ENCODE assay signal across 1 cellular context in the genomic region with DNA sequence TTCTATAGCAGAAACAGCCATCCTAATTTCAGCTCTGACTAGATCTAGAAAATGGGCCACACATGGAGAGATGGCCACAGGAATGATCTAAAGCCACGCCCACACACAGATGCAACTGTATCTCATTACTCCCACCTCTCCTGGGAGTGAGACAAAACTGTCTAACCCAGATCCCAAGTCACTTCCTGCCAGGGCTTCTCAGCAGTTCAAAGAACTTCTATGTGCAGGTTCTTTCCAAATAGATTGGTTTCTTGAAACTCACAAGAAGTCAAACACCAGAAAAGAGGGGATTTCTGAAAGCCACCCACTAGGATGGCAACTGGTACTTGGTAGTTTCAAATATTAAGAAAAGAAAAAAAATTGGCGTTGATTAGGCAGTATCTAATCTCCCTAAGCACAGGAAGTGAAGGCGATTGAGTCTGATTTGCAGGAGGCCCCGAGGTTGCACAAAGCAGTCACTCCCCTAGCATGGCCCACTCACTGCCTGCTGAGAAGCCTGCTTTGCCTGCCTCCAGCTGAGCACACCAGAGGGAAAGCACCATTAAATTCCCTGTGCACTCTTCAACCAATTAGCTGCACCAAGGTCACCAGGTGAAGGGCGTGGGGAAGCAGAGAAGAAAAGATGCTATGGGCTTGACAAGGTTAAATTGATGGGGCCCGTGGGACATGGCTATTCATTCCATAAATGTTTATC.
TF ChIP-seq lines count a peak whose summit lies in the region.

No MANE protein-coding gene starts in this region.

TF ChIP-seq in IMR-90, 13 proteins besides CTCF, POLR2A, EP300 and RAD21 (continued from another document):
- no peak for TF ChIP-seq RCOR1 (IDR thresholded peaks at IDR 0.05; ENCODE audit: insufficient replicate concordance, low read length)
- TF ChIP-seq BHLHE40 (IDR thresholded peaks at IDR 0.05; ENCODE audit: low read depth, low read length), result no peak
- TF ChIP-seq MXI1 (IDR thresholded peaks at IDR 0.05; ENCODE audit: borderline replicate concordance, low read depth, low read length), result no peak
- no peak for TF ChIP-seq CHD1 (IDR thresholded peaks at IDR 0.05; ENCODE audit: low read depth, low read length)
- no peak for TF ChIP-seq MAZ (IDR thresholded peaks at IDR 0.05; ENCODE audit: borderline replicate concordance, low read depth, low read length)
- no peak for TF ChIP-seq FOS (IDR thresholded peaks at IDR 0.05; ENCODE audit: low read depth, low read length)
